Comparison of ENCODE assay signal across 8 cellular contexts in the genomic region with DNA sequence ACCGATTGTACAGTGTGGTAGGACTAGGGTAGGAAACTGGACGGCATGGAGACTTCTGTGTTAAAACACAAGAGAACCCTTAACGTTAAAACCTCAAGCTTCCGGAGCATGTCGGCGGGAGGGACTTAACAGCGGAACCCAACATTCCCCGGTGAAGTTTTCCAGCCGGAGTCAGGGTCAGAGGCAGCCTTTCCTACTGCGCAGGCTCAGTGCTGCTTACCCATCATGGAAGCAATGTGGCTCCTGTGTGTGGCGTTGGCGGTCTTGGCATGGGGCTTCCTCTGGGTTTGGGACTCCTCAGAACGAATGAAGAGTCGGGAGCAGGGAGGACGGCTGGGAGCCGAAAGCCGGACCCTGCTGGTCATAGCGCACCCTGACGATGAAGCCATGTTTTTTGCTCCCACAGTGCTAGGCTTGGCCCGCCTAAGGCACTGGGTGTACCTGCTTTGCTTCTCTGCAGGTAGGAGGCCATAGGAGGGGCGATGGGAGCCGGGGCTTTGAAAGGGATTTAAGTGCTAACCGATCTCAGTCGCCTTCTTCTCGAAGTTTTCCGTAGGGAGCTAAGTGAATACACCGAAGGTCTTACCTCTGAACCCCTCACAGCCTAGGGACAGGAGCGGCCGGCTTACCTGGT. TPM values are rescaled to one million over a fixed set of nuclear protein-coding genes. Genes with fewer than 3 reads are reported as not detected.
DNase-seq lines count a peak whose midpoint lies in the region; ATAC-seq and TF ChIP-seq lines count a peak whose summit lies in the region.

PIGL (plus strand) TSS at position 209 of the 634 bp plus-strand sequence; CDS start at position 226, 17 bp downstream.

- peak within 1 kb of the TSS; percentile 100 for H3K27ac Mint-ChIP-seq in nephron

- H3K4me3 Mint-ChIP-seq in nephron, result peak within 1 kb of the TSS; percentile 92 to 97 (median 96)

- H3K27me3 Mint-ChIP-seq in nephron (ENCODE audit: low read depth), result no peaks in the 10 kb centered on the region

- DNase-seq in CD1c-positive myeloid dendritic cell (ENCODE audit: extremely low spot score) (peak; percentile 94), M059J (ENCODE audit: low read depth) (peak; percentile 92), SIG-M5 (lab: John Stamatoyannopoulos, UW) (peak; percentile 71), fibroblast of the conjunctiva (ENCODE audit: low read depth) (peak; percentile 90)
- peak; percentile 95 for DNase-seq in activated effector memory CD4-positive, alpha-beta T cell treated with anti-CD3 and anti-CD28 coated beads, Interleukin-2, amount 50 U/mL, for 16 hours
- DNase-seq in stimulated activated naive CD4-positive, alpha-beta T cell treated with Interleukin-2 at 50 U/mL for 16 hours (lab: John Stamatoyannopoulos, UW), result peak; percentile 85

- no peaks in the 10 kb centered on the region for H3K9me3 Mint-ChIP-seq in nephron

- no peak for TF ChIP-seq CTCF in nephron (IDR thresholded peaks at IDR 0.05; ENCODE audit: unreplicated experiment in 3 of 3)

- peak; percentile 41 for ATAC-seq in GM19463 (IDR thresholded peaks at IDR 0.05; ENCODE audit: unreplicated experiment)

- H3K36me3 Mint-ChIP-seq in nephron (ENCODE audit: low read depth), result no peaks in the 10 kb centered on the region

- peaks cover 31% of the 10 kb centered on the region for H3K4me1 Mint-ChIP-seq in nephron

RNA-seq across cellular contexts. Expression of gene PIGL, which starts in this region (rescaled TPM):
- 6.3 and 11.7 TPM in 2 replicates for total RNA-seq in M059J (2014; rRNA removed; shearing (Covaris generic))

Comparison
In these comparisons a context has a peak if more than half of its experiments do, and no peak if none do; other contexts are left out.
1. Peak in every context shown above with its lines: DNase-seq and ATAC-seq.